9 cellular contexts compared by ENCODE assay signal in the genomic region with DNA sequence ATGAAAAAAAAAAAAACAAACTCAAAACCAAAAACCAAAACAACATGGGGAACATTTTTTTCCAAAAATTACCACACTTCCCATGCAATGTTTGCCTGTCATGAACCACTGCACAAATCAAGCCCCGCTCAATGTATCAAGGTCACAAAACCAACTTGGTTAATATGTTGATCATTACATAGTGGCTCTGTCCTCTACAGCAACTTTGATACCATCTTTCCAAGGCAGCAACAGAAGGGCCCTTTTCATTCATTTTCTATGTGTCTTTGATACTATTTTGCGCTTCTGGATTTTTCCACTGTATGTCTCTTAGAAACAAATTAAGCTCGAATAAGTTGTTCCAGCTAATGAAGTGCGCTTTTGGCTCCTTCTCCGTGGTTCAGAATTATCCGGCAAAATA. TPM values are rescaled to one million over a fixed set of nuclear protein-coding genes. Genes with fewer than 3 reads are reported as not detected.
DNase-seq lines count a peak whose midpoint lies in the region; ATAC-seq and TF ChIP-seq lines count a peak whose summit lies in the region.
"Had no signal": no experiment of that assay in that cellular context is flagged by ENCODE, and none has a peak within 500 bp of the region (broad histone marks: within the 10 kb centered on the region; RNA-seq: fewer than 3 reads in every experiment).

No MANE protein-coding gene starts in this region.

- TF ChIP-seq CTCF in cardiac fibroblast (IDR thresholded peaks at IDR 0.05; ENCODE audit: low read depth, low read length): no peak

- H3K9ac ChIP-seq in muscle layer of colon (ENCODE audit: low read length): no peak overlapping the region

- H3K4me1 ChIP-seq in right cardiac atrium (ENCODE audit: control insufficient read depth, insufficient read depth, low read length): peaks cover 4% of the 10 kb centered on the region
- peaks cover 21% of the 10 kb centered on the region for H3K4me1 ChIP-seq in muscle layer of colon (ENCODE audit: insufficient read depth, low read length)

- H3K36me3 ChIP-seq in muscle layer of colon (ENCODE audit: insufficient read depth, low read length): no peaks in the 10 kb centered on the region

- H3K27ac ChIP-seq in right cardiac atrium (ENCODE audit: low read length) (peak overlapping the region; percentile 61), muscle layer of colon (ENCODE audit: low read depth, low read length) (peak overlapping the region; percentile 85)

- intact Hi-C loops in right cardiac atrium (cut with DNase I): loop anchor here in 1 of 4 donors (5.0 kb wide), 1 partner anchor 69 kb away; no protein-coding TSS in a partner anchor
- intact Hi-C loops in left cardiac atrium (cut with DNase I): loop anchor here in 1 of 2 donors (5.0 to 10.0 kb wide), 2 partner anchors 61 to 84 kb away; no protein-coding TSS in a partner anchor

- H3K27me3 ChIP-seq in right cardiac atrium (ENCODE audit: control insufficient read depth, insufficient read depth) (no peaks in the 10 kb centered on the region), muscle layer of colon (ENCODE audit: control insufficient read depth in 1 of 2, insufficient read depth in 2 of 2, low read length in 2 of 2) (no peaks in the 10 kb centered on the region)

- ATAC-seq in right cardiac atrium (no peak), left cardiac atrium (no peak), GM18858 (IDR thresholded peaks at IDR 0.05; ENCODE audit: unreplicated experiment) (no peak), HG03175 (IDR thresholded peaks at IDR 0.05; ENCODE audit: unreplicated experiment) (no peak)
- no peak for ATAC-seq in activated CD4-positive, CD25-positive, alpha-beta regulatory T cell treated with anti-CD3 and anti-CD28 coated beads, Interleukin-2, amount 50 U/mL, for 24 hours

- peak overlapping the region; percentile 82 for H3K4me3 ChIP-seq in right cardiac atrium (ENCODE audit: low read length)
- peak overlapping the region; percentile 82 to 88 for H3K4me3 ChIP-seq in cardiac fibroblast (replicated peaks in 1 of 2; ENCODE audit: low read depth in 2 of 2, low read length in 2 of 2)
- H3K4me3 ChIP-seq in muscle layer of colon (ENCODE audit: low read depth in 1 of 2, low read length in 2 of 2): peak overlapping the region in 1 of 2 donors; percentile 71

- 48% methylated on average over 6 of the region's 6 CpGs for WGBS in right cardiac atrium

- H3K9me3 ChIP-seq in right cardiac atrium (ENCODE audit: control insufficient read depth, low read length) (no peaks in the 10 kb centered on the region), muscle layer of colon (ENCODE audit: low read length) (no peaks in the 10 kb centered on the region)

- DNase-seq in right cardiac atrium: no peak
- no peak for DNase-seq in left cardiac atrium
- DNase-seq in cardiac fibroblast (ENCODE audit: low read depth in 2 of 2): peak; percentile 14 to 21
- no peak for DNase-seq in SKM-1 treated with dmso at 0.1 percent for 144 hours (lab: John Stamatoyannopoulos, UW; ENCODE audit: unreplicated experiment)
- DNase-seq: central memory CD4-positive, alpha-beta T cell had no signal

RNA-seq across cellular contexts. Expression of a gene that starts 1.5 kb away (rescaled TPM):
- total RNA-seq in right cardiac atrium (10 to 100 TPM; 32.5 to 39.7 (median 35.6) TPM), left cardiac atrium (10 to 100 TPM; 32.8 to 34.2 TPM)
- 11.6 TPM for polyA plus RNA-seq in right cardiac atrium

RNA-seq across cellular contexts. Expression of a gene that starts 24.6 kb away (rescaled TPM):
- total RNA-seq in right cardiac atrium (10 to 100 TPM in 3 of 4 donors, 1 to 10 TPM in 1; 9.3 to 14.8 (median 13.2) TPM), left cardiac atrium (10 to 100 TPM; 12.1 to 12.9 TPM)
- polyA plus RNA-seq in right cardiac atrium: 18.2 TPM

RNA-seq across cellular contexts. Expression of a gene that starts 50.6 kb away (rescaled TPM):
- total RNA-seq in right cardiac atrium (1 to 10 TPM; 2.1 to 7.4 (median 5.5) TPM), left cardiac atrium (1 to 10 TPM in 1 of 2 donors, under 1 TPM in 1; 0.44 to 3.4 TPM)
- polyA plus RNA-seq in right cardiac atrium: 4.3 TPM

Comparison
In these comparisons a context has a peak if more than half of its experiments do, and no peak if none do; other contexts are left out.
1. DNase-seq: peak in cardiac fibroblast (2 of 2); none in right cardiac atrium (0 of 3), left cardiac atrium (single experiment) and SKM-1 treated with dmso at 0.1 percent for 144 hours (single experiment).